ENCODE assay signal across 7 cellular contexts in genomic region chr1:35452086-35452485, GRCh38.
DNase-seq lines count a peak whose midpoint lies in the region; ATAC-seq and TF ChIP-seq lines count a peak whose summit lies in the region.

No MANE protein-coding gene starts in this region.

- H3K27me3 ChIP-seq in GM23248 (replicated peaks; ENCODE audit: insufficient read depth) (no peaks in the 10 kb centered on the region), skeletal muscle satellite cell (ENCODE audit: control insufficient read depth, insufficient read depth, low read length) (no peaks in the 10 kb centered on the region), H7 (ENCODE audit: control insufficient read depth, insufficient read depth, low read length) (no peaks in the 10 kb centered on the region)

- H3K79me2 ChIP-seq in GM23248 (ENCODE audit: insufficient read depth), result no peaks in the 10 kb centered on the region

- no peak for TF ChIP-seq CTCF in progenitor cell of endocrine pancreas (IDR thresholded peaks at IDR 0.05; ENCODE audit: unreplicated experiment)

- no peak overlapping the region for H3K4me3 Mint-ChIP-seq in progenitor cell of endocrine pancreas (ENCODE audit: low read depth)

- peaks cover 59% of the 10 kb centered on the region for H3F3A ChIP-seq in GM23248 (ENCODE audit: insufficient read depth)

- no peaks in the 10 kb centered on the region for H3K9me2 ChIP-seq in GM23248 (ENCODE audit: insufficient read depth)

- peak overlapping the region; percentile 22 for H3K4me2 ChIP-seq in GM23248 (ENCODE audit: unreplicated experiment)
- no peak overlapping the region for H3K4me2 ChIP-seq in skeletal muscle satellite cell (ENCODE audit: low read length)

- H3K9me3 Mint-ChIP-seq in progenitor cell of endocrine pancreas (ENCODE audit: low read depth), result no peaks in the 10 kb centered on the region

- H3K36me3 ChIP-seq in GM23248 (ENCODE audit: low read depth), result peaks cover 8% of the 10 kb centered on the region; the same call in 1 of the 2 replicates
- peaks cover 34% of the 10 kb centered on the region for H3K36me3 ChIP-seq in skeletal muscle satellite cell (ENCODE audit: insufficient read depth, low read length)
- peaks cover 39% of the 10 kb centered on the region for H3K36me3 ChIP-seq in H7 (replicated peaks; ENCODE audit: control insufficient read depth, insufficient read depth, low read length)

- H3K27ac ChIP-seq in GM23248, result peak overlapping the region; percentile 81

- H3K4me3 ChIP-seq in GM23248 (no peak overlapping the region), skeletal muscle satellite cell (ENCODE audit: low read length) (no peak overlapping the region), H7 (ENCODE audit: insufficient read depth, low read depth, low read length) (no peak overlapping the region)

- ATAC-seq in SK-N-SH treated with all-trans-retinoic acid at 6 μM for 48 hours (peak; percentile 72), GM19035 (IDR thresholded peaks at IDR 0.05; ENCODE audit: unreplicated experiment) (no peak)

- no peak overlapping the region for H3K27ac Mint-ChIP-seq in progenitor cell of endocrine pancreas

- no peak overlapping the region for H2AFZ ChIP-seq in GM23248

- DNase-seq in GM23248 (peak; percentile 84), foreskin melanocyte (peak; percentile 39), H7 (no peak), progenitor cell of endocrine pancreas (ENCODE audit: low spot score, unreplicated experiment) (no peak)

- peaks cover 9% of the 10 kb centered on the region for H3K36me3 Mint-ChIP-seq in progenitor cell of endocrine pancreas (ENCODE audit: insufficient read depth)

- no peaks in the 10 kb centered on the region for H3K27me3 Mint-ChIP-seq in progenitor cell of endocrine pancreas

- H3K4me1 ChIP-seq in GM23248 (ENCODE audit: insufficient read depth), result peaks cover 55% of the 10 kb centered on the region
- H3K4me1 ChIP-seq in skeletal muscle satellite cell (ENCODE audit: control insufficient read depth, insufficient read depth, low read length), result peaks cover 51% of the 10 kb centered on the region

- H4K20me1 ChIP-seq in GM23248 (ENCODE audit: insufficient read depth), result no peaks in the 10 kb centered on the region

- H3K9ac ChIP-seq in GM23248 (peak overlapping the region; percentile 72), skeletal muscle satellite cell (ENCODE audit: low read depth, low read length) (peak overlapping the region; percentile 14)

- peaks cover 3% of the 10 kb centered on the region for H3K4me1 Mint-ChIP-seq in progenitor cell of endocrine pancreas (ENCODE audit: low read depth)

- H3K9me3 ChIP-seq in GM23248 (ENCODE audit: low read depth) (no peaks in the 10 kb centered on the region), skeletal muscle satellite cell (replicated peaks; ENCODE audit: low read length) (no peaks in the 10 kb centered on the region)

- 4 to 18% methylated on average over 1 of the region's 1 CpG for WGBS in GM23248 (ENCODE audit: low coverage in 1 of 2, low lambda C conversion rate in 2 of 2, missing lambda C conversion rate in 2 of 2), 2 experiments

- in situ Hi-C loops in GM23248 (cut with MboI), result loop anchor here (5.0 to 10.0 kb wide), 2 partner anchors 110 to 263 kb away; partner anchors contain the start of gene C1orf216

TF ChIP-seq in SK-N-SH treated with all-trans-retinoic acid at 6 μM for 48 hours, 23 proteins besides CTCF, POLR2A, EP300 and RAD21:
- no peak for TF ChIP-seq ZFP30 (CRISPR knock-in tag; IDR thresholded peaks at IDR 0.05)
- no peak for TF ChIP-seq SNAI2 (CRISPR knock-in tag; IDR thresholded peaks at IDR 0.05)
- TF ChIP-seq, protein P1, sequence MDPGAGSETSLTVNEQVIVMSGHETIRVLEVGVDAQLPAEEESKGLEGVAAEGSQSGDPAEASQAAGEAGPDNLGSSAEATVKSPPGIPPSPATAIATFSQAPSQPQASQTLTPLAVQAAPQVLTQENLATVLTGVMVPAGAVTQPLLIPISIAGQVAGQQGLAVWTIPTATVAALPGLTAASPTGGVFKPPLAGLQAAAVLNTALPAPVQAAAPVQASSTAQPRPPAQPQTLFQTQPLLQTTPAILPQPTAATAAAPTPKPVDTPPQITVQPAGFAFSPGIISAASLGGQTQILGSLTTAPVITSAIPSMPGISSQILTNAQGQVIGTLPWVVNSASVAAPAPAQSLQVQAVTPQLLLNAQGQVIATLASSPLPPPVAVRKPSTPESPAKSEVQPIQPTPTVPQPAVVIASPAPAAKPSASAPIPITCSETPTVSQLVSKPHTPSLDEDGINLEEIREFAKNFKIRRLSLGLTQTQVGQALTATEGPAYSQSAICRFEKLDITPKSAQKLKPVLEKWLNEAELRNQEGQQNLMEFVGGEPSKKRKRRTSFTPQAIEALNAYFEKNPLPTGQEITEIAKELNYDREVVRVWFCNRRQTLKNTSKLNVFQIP (CRISPR knock-in tag; IDR thresholded peaks at IDR 0.05; ENCODE audit: borderline replicate concordance, low read depth), result no peak
- TF ChIP-seq ZNF70 (CRISPR knock-in tag; IDR thresholded peaks at IDR 0.05), result no peak

Comparison
In these comparisons a context has a peak if more than half of its experiments do, and no peak if none do; other contexts are left out.
1. DNase-seq: peak in GM23248 (single experiment) and foreskin melanocyte (single experiment); none in H7 (single experiment) and progenitor cell of endocrine pancreas (single experiment).